ENCODE assay signal across 11 cellular contexts in the genomic region with DNA sequence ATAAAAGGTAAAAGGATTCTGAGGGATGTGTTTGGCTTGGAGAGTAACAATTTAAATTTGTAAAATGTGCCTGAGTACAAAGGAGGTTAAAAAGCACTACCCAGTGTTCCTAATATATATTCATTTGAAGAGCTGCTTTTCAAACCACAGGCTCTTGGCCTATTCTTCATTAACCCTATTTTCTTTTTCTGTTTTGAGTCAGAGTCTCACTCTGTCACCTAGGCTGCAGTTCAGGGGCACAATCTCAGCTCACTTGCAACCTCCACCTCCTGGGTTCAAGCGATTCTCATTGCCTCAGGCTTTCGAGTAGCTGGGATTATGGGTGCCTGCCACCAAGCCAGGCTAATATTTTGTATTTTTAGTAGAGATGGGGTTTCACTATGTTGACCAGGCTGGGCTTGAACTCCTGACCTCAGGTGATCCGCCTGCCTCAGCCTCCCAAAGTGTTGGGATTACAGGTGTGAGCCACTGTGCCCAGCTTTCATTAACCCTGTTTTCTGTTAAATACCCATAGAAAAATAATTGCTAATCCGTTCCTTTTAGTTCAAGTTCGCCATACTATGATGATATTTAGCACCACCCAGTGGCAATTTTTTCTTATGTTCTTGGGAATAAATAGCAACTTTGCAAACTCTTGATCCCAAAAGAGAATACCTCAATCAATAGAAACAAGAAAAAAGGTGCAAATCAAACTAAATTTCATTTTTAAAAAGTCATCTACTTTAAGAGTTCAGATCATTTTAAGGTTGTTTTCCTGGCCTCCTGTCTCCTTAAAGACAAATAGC. TPM values are rescaled to one million over a fixed set of nuclear protein-coding genes. Genes with fewer than 3 reads are reported as not detected.
DNase-seq lines count a peak whose midpoint lies in the region; ATAC-seq, FAIRE-seq and TF ChIP-seq lines count a peak whose summit lies in the region.
"Had no signal": no experiment of that assay in that cellular context is flagged by ENCODE, and none has a peak within 500 bp of the region (broad histone marks: within the 10 kb centered on the region; RNA-seq: fewer than 3 reads in every experiment).

No MANE protein-coding gene starts in this region.

- intact Hi-C loops in activated CD8-positive, alpha-beta T cell treated with anti-CD3 and anti-CD28 coated beads for 36 hours (cut with micrococcal nuclease), result no loop called here

- no peak for FAIRE-seq in HTR-8/SVneo (lab: Jason Lieb, UNC)

- CTCF ChIA-PET in activated CD8-positive, alpha-beta T cell treated with anti-CD3 and anti-CD28 coated beads for 36 hours (lab: Charles Lee), result interaction anchor here (0.7 to 1.8 kb wide), 5 partner anchors 10 to 219 kb away, joined by 3 to 6 read pairs (median 3); no protein-coding TSS in a partner anchor
- CTCF ChIA-PET in activated CD8-positive, alpha-beta T cell treated with anti-CD3 and anti-CD28 coated beads, Interleukin-2, amount 10 ng/mL, durations not matched to agents 7 days and 5 days (lab: Charles Lee), result interaction anchor here (0.8 to 1.5 kb wide), 3 partner anchors 11 to 100 kb away, joined by 3 to 5 read pairs (median 4); no protein-coding TSS in a partner anchor

- peaks cover 3% of the 10 kb centered on the region for H3K9me3 Mint-ChIP-seq in activated CD8-positive, alpha-beta T cell treated with anti-CD3 and anti-CD28 coated beads for 36 hours
- no peaks in the 10 kb centered on the region for H3K9me3 Mint-ChIP-seq in activated CD8-positive, alpha-beta T cell treated with anti-CD3 and anti-CD28 coated beads, Interleukin-2, amount 10 ng/mL, durations not matched to agents 7 days and 5 days (ENCODE audit: insufficient read depth)
- no peaks in the 10 kb centered on the region for H3K9me3 Mint-ChIP-seq in stimulated activated effector memory CD8-positive, alpha-beta T cell treated with anti-CD3 and anti-CD28 coated beads, Interleukin-12 subunit alpha, Interleukin-12 subunit beta, amount 100 ng/mL, for 72 hours

- DNase-seq in activated CD8-positive, alpha-beta T cell treated with anti-CD3 and anti-CD28 coated beads for 36 hours, result peak; percentile 16
- no peak for DNase-seq in activated CD8-positive, alpha-beta T cell treated with anti-CD3 and anti-CD28 coated beads, Interleukin-2, amount 10 ng/mL, durations not matched to agents 7 days and 5 days
- DNase-seq in SK-MEL-5 (ENCODE audit: low read depth, low spot score) (peak; percentile 31), HTR-8/SVneo (ENCODE audit: insufficient read length, low spot score) (no peak), NCI-H1048 (lab: John Stamatoyannopoulos, UW) (no peak), midbrain (lab: John Stamatoyannopoulos, UW) (no peak)
- DNase-seq in stimulated activated effector memory CD8-positive, alpha-beta T cell treated with anti-CD3 and anti-CD28 coated beads, Interleukin-12 subunit alpha, Interleukin-12 subunit beta, amount 100 ng/mL, for 72 hours (ENCODE audit: low spot score in 2 of 2), result no peak
- DNase-seq: NCI-H2029, psoas muscle had no signal

- H3K27me3 Mint-ChIP-seq in activated CD8-positive, alpha-beta T cell treated with anti-CD3 and anti-CD28 coated beads for 36 hours, result no peaks in the 10 kb centered on the region
- no peaks in the 10 kb centered on the region for H3K27me3 Mint-ChIP-seq in activated CD8-positive, alpha-beta T cell treated with anti-CD3 and anti-CD28 coated beads, Interleukin-2, amount 10 ng/mL, durations not matched to agents 7 days and 5 days (ENCODE audit: low read depth)
- H3K27me3 Mint-ChIP-seq: activated naive CD8-positive, alpha-beta T cell had no signal

- in situ Hi-C loops in SK-MEL-5 (cut with HindIII; ENCODE audit: low pct_unique_long_range_greater_than_20kb, low sequenced_read_pairs), result no loop called here

- peaks cover 39% of the 10 kb centered on the region for H3K36me3 Mint-ChIP-seq in activated CD8-positive, alpha-beta T cell treated with anti-CD3 and anti-CD28 coated beads for 36 hours (ENCODE audit: low read depth)
- peaks cover 32% of the 10 kb centered on the region for H3K36me3 Mint-ChIP-seq in activated CD8-positive, alpha-beta T cell treated with anti-CD3 and anti-CD28 coated beads, Interleukin-2, amount 10 ng/mL, durations not matched to agents 7 days and 5 days (ENCODE audit: low read depth)
- peaks cover 51% of the 10 kb centered on the region for H3K36me3 Mint-ChIP-seq in stimulated activated effector memory CD8-positive, alpha-beta T cell treated with anti-CD3 and anti-CD28 coated beads, Interleukin-12 subunit alpha, Interleukin-12 subunit beta, amount 100 ng/mL, for 72 hours

- peaks cover 26% of the 10 kb centered on the region for H3K4me1 Mint-ChIP-seq in activated CD8-positive, alpha-beta T cell treated with anti-CD3 and anti-CD28 coated beads for 36 hours (ENCODE audit: low read depth)
- H3K4me1 Mint-ChIP-seq in activated CD8-positive, alpha-beta T cell treated with anti-CD3 and anti-CD28 coated beads, Interleukin-2, amount 10 ng/mL, durations not matched to agents 7 days and 5 days (ENCODE audit: low read depth), result peaks cover 24% of the 10 kb centered on the region
- peaks cover 26% of the 10 kb centered on the region for H3K4me1 Mint-ChIP-seq in stimulated activated effector memory CD8-positive, alpha-beta T cell treated with anti-CD3 and anti-CD28 coated beads, Interleukin-12 subunit alpha, Interleukin-12 subunit beta, amount 100 ng/mL, for 72 hours

- no peak for TF ChIP-seq CTCF in activated CD8-positive, alpha-beta T cell treated with anti-CD3 and anti-CD28 coated beads for 36 hours (IDR thresholded peaks at IDR 0.05)

- POLR2A ChIA-PET in activated CD8-positive, alpha-beta T cell treated with anti-CD3 and anti-CD28 coated beads for 36 hours (lab: Charles Lee), result interaction anchor here (0.6 to 1.3 kb wide), 3 partner anchors 20 to 139 kb away, joined by 3 read pairs; no protein-coding TSS in a partner anchor
- POLR2A ChIA-PET in activated CD8-positive, alpha-beta T cell treated with anti-CD3 and anti-CD28 coated beads, Interleukin-2, amount 10 ng/mL, durations not matched to agents 7 days and 5 days (lab: Charles Lee), result no interaction called here

- H3K4me3 Mint-ChIP-seq in activated CD8-positive, alpha-beta T cell treated with anti-CD3 and anti-CD28 coated beads for 36 hours, result no peak overlapping the region
- no peak overlapping the region for H3K4me3 Mint-ChIP-seq in activated CD8-positive, alpha-beta T cell treated with anti-CD3 and anti-CD28 coated beads, Interleukin-2, amount 10 ng/mL, durations not matched to agents 7 days and 5 days
- H3K4me3 Mint-ChIP-seq in stimulated activated effector memory CD8-positive, alpha-beta T cell treated with anti-CD3 and anti-CD28 coated beads, Interleukin-12 subunit alpha, Interleukin-12 subunit beta, amount 100 ng/mL, for 72 hours, result no peak overlapping the region
- H3K4me3 Mint-ChIP-seq: activated naive CD8-positive, alpha-beta T cell had no signal

- peak; percentile 35 for ATAC-seq in activated CD8-positive, alpha-beta T cell treated with anti-CD3 and anti-CD28 coated beads for 36 hours
- ATAC-seq in activated CD8-positive, alpha-beta T cell treated with anti-CD3 and anti-CD28 coated beads, Interleukin-2, amount 10 ng/mL, durations not matched to agents 7 days and 5 days, result no peak
- ATAC-seq in HG02571 (IDR thresholded peaks at IDR 0.05; ENCODE audit: unreplicated experiment), result peak; percentile 79
- peak; percentile 79 for ATAC-seq in stimulated activated effector memory CD8-positive, alpha-beta T cell treated with anti-CD3 and anti-CD28 coated beads, Interleukin-12 subunit alpha, Interleukin-12 subunit beta, amount 100 ng/mL, for 72 hours

- H3K27ac Mint-ChIP-seq in activated CD8-positive, alpha-beta T cell treated with anti-CD3 and anti-CD28 coated beads for 36 hours, result peak overlapping the region; percentile 5
- H3K27ac Mint-ChIP-seq in activated CD8-positive, alpha-beta T cell treated with anti-CD3 and anti-CD28 coated beads, Interleukin-2, amount 10 ng/mL, durations not matched to agents 7 days and 5 days, result no peak overlapping the region
- H3K27ac Mint-ChIP-seq in stimulated activated effector memory CD8-positive, alpha-beta T cell treated with anti-CD3 and anti-CD28 coated beads, Interleukin-12 subunit alpha, Interleukin-12 subunit beta, amount 100 ng/mL, for 72 hours, result no peak overlapping the region
- H3K27ac Mint-ChIP-seq: activated naive CD8-positive, alpha-beta T cell had no signal

RNA-seq across cellular contexts. Expression of gene ZBTB8OS, which starts 30.5 kb away (rescaled TPM):
- total RNA-seq in activated CD8-positive, alpha-beta T cell treated with anti-CD3 and anti-CD28 coated beads for 36 hours, result 10 to 100 TPM; 53.4 to 57.6 TPM
- 10 to 100 TPM; 50.5 to 54.1 TPM for total RNA-seq in activated CD8-positive, alpha-beta T cell treated with anti-CD3 and anti-CD28 coated beads, Interleukin-2, amount 10 ng/mL, durations not matched to agents 7 days and 5 days
- total RNA-seq in SK-MEL-5 (2014; rRNA removed; shearing (Covaris generic)), result 47.8 and 50.2 TPM in 2 replicates
- 27.5 and 32.5 TPM in 2 replicates for polyA plus RNA-seq in SK-MEL-5 (2015; cell fraction: cytosol; rRNA removed)
- polyA plus RNA-seq in SK-MEL-5 (2015; cell fraction: nucleus; rRNA removed), result 49.0 and 49.7 TPM in 2 replicates

RNA-seq across cellular contexts. Expression of gene RBBP4, which starts 31.1 kb away (rescaled TPM):
- total RNA-seq in activated CD8-positive, alpha-beta T cell treated with anti-CD3 and anti-CD28 coated beads for 36 hours, result 100 to 1,000 TPM; 308 to 318 TPM
- total RNA-seq in activated CD8-positive, alpha-beta T cell treated with anti-CD3 and anti-CD28 coated beads, Interleukin-2, amount 10 ng/mL, durations not matched to agents 7 days and 5 days, result 100 to 1,000 TPM; 290 to 298 TPM
- total RNA-seq in SK-MEL-5 (2014; rRNA removed; shearing (Covaris generic)), result 80.8 and 94.1 TPM in 2 replicates
- 121 and 150 TPM in 2 replicates for polyA plus RNA-seq in SK-MEL-5 (2015; cell fraction: cytosol; rRNA removed)
- 131 and 149 TPM in 2 replicates for polyA plus RNA-seq in SK-MEL-5 (2015; cell fraction: nucleus; rRNA removed)

Comparison
In these comparisons a context has a peak if more than half of its experiments do, and no peak if none do; other contexts are left out.
1. DNase-seq: peak in activated CD8-positive, alpha-beta T cell treated with anti-CD3 and anti-CD28 coated beads for 36 hours (single experiment) and SK-MEL-5 (single experiment); none in activated CD8-positive, alpha-beta T cell treated with anti-CD3 and anti-CD28 coated beads, Interleukin-2, amount 10 ng/mL, durations not matched to agents 7 days and 5 days (single experiment), stimulated activated effector memory CD8-positive, alpha-beta T cell treated with anti-CD3 and anti-CD28 coated beads, Interleukin-12 subunit alpha, Interleukin-12 subunit beta, amount 100 ng/mL, for 72 hours (0 of 2), HTR-8/SVneo (single experiment), NCI-H1048 (single experiment) and midbrain (single experiment).